25 cellular contexts compared by ENCODE assay signal in genomic region chr13:78662467-78662866, GRCh38. TPM values are rescaled to one million over a fixed set of nuclear protein-coding genes. Genes with fewer than 3 reads are reported as not detected.
A peak's percentile ranks its signal among the peaks of the same experiment; 100 is the strongest.
DNase-seq lines count a peak whose midpoint lies in the region; ATAC-seq and TF ChIP-seq lines count a peak whose summit lies in the region.
"Had no signal": no experiment of that assay in that cellular context is flagged by ENCODE, and none has a peak within 500 bp of the region (broad histone marks: within the 10 kb centered on the region; RNA-seq: fewer than 3 reads in every experiment).

No MANE protein-coding gene starts in this region.

- H3K27ac ChIP-seq in MM.1S (ENCODE audit: low read length) (no peak overlapping the region), heart right ventricle (no peak overlapping the region), PC-9 (no peak overlapping the region)
- H3K27ac ChIP-seq: coronary artery, KMS-11, SJSA1 had no signal

- BruUV-seq in PC-9 (replicated peaks; lab: Mats Ljungman, UMichigan): no TSS peak

- H3K36me3 ChIP-seq in MM.1S (replicated peaks; ENCODE audit: insufficient read depth, low read length) (no peaks in the 10 kb centered on the region), heart right ventricle (no peaks in the 10 kb centered on the region), PC-9 (ENCODE audit: low read depth) (no peaks in the 10 kb centered on the region)

- H4K20me1 ChIP-seq in MM.1S (ENCODE audit: insufficient read depth, low read length) (0 out of 2 replicates have a peak, but pooled peaks cover 5% of the 10 kb centered on the region), PC-9 (ENCODE audit: insufficient read depth) (no peaks in the 10 kb centered on the region; the same call in 1 of the 2 replicates)

- TF ChIP-seq CTCF in MM.1S (IDR thresholded peaks at IDR 0.05; ENCODE audit: low read length) (no peak), heart right ventricle (IDR thresholded peaks at IDR 0.05) (no peak), PC-9 (conservative IDR thresholded peaks at IDR 0.05) (no peak)

- DNase-seq in MM.1S (peak; percentile 74), heart right ventricle (no peak), PC-9 (no peak), Kasumi-1 (lab: John Stamatoyannopoulos, UW) (no peak)
- DNase-seq: CD8-positive, alpha-beta memory T cell; DMS53; midbrain; NCI-H1092 treated with DMSO at 0.1 percent for 48 hours; NCI-H2081 treated with DMSO at 0.1 percent for 48 hours; NCI-H524; nephron progenitor cell; PC-3; stimulated activated CD4-positive, alpha-beta T cell treated with anti-CD3 and anti-CD28 coated beads, Interleukin-2, amount 100 ng/mL, for 24 hours; T-helper 17 cell; trophoblast cell had no signal

- H3K4me3 ChIP-seq in MM.1S (ENCODE audit: low read length): no peak overlapping the region
- H3K4me3 ChIP-seq in heart right ventricle: no peak overlapping the region
- no peak overlapping the region for H3K4me3 ChIP-seq in PC-9
- H3K4me3 ChIP-seq: coronary artery, SJSA1 had no signal

- H3K4me2 ChIP-seq in MM.1S (ENCODE audit: low read depth, low read length) (peak overlapping the region; percentile 47), PC-9 (no peak overlapping the region)
- H3K4me2 ChIP-seq: KMS-11 had no signal

- H3K4me1 ChIP-seq in MM.1S (ENCODE audit: low read length): peaks cover 12% of the 10 kb centered on the region
- H3K4me1 ChIP-seq in heart right ventricle: peaks cover 0 to 18% (median 12%) of the 10 kb centered on the region in 9 donors
- peaks cover 2% of the 10 kb centered on the region for H3K4me1 ChIP-seq in PC-9 (replicated peaks; ENCODE audit: insufficient read depth)

- POLR2A ChIA-PET in PC-9 (lab: Charles Lee; ENCODE audit: unreplicated experiment): no interaction called here

- H3F3A ChIP-seq in MM.1S (ENCODE audit: insufficient read depth, low read length) (peaks cover 3% of the 10 kb centered on the region; the same call in 1 of the 2 replicates), PC-9 (ENCODE audit: insufficient read depth, low read depth) (peaks cover 14% of the 10 kb centered on the region)

- H3K79me2 ChIP-seq in MM.1S (ENCODE audit: low read length) (peaks cover 15% of the 10 kb centered on the region), PC-9 (ENCODE audit: low read depth) (peaks cover 13% of the 10 kb centered on the region)

- intact Hi-C loops in heart right ventricle (cut with DNase I) (no loop called here), PC-9 (cut with micrococcal nuclease; ENCODE audit: unreplicated experiment) (no loop called here)

- H2AFZ ChIP-seq in MM.1S (ENCODE audit: low read length) (0 out of 2 replicates have a peak overlapping the region, but pooled peaks have one; percentile 33), PC-9 (no peak overlapping the region)

- H3K27me3 ChIP-seq in MM.1S (replicated peaks; ENCODE audit: insufficient read depth, low read length) (no peaks in the 10 kb centered on the region), heart right ventricle (peaks cover 0 to 5% (median 0%) of the 10 kb centered on the region in 7 donors), PC-9 (ENCODE audit: insufficient read depth, low read depth) (no peaks in the 10 kb centered on the region)

- ATAC-seq in GM18502 (IDR thresholded peaks at IDR 0.05; ENCODE audit: poor library complexity, unreplicated experiment) (peak; percentile 34), GM19043 (IDR thresholded peaks at IDR 0.05; ENCODE audit: low read depth, unreplicated experiment) (peak; percentile 36), HG02678 (IDR thresholded peaks at IDR 0.05; ENCODE audit: unreplicated experiment) (peak; percentile 36), heart right ventricle (no peak)
- ATAC-seq: left lobe of liver, PC-3, T-helper 17 cell, WTC11 had no signal

- 69 to 93% methylated on average over 2 of the region's 2 CpGs for WGBS in heart right ventricle, 2 donors

- H3K9me2 ChIP-seq in MM.1S (replicated peaks; ENCODE audit: insufficient read depth, low read length): no peaks in the 10 kb centered on the region
- H3K9me2 ChIP-seq in PC-9 (ENCODE audit: insufficient read depth): no peaks in the 10 kb centered on the region

- CTCF ChIA-PET in PC-9 (lab: Charles Lee): no interaction called here

- no peaks in the 10 kb centered on the region for H3K9me3 ChIP-seq in MM.1S (replicated peaks; ENCODE audit: insufficient read depth, low read length)
- no peaks in the 10 kb centered on the region for H3K9me3 ChIP-seq in heart right ventricle
- no peaks in the 10 kb centered on the region for H3K9me3 ChIP-seq in PC-9 (ENCODE audit: insufficient read depth, low read depth)
- H3K9me3 ChIP-seq: SJSA1 had no signal

- H3K9ac ChIP-seq in MM.1S (ENCODE audit: low read length): 0 out of 2 replicates have a peak overlapping the region, but pooled peaks have one; percentile 1
- H3K9ac ChIP-seq: KMS-11 had no signal

RNA-seq across cellular contexts. Expression of gene OBI1, which starts 3.5 kb away (rescaled TPM):
- total RNA-seq in heart right ventricle (10 to 100 TPM in 4 of 10 donors, 1 to 10 TPM in 6; 6.2 to 12.3 (median 9.6) TPM), PC-9 (2021) (9.4 and 11.9 TPM in 2 replicates)
- polyA plus RNA-seq in heart right ventricle: 1 to 10 TPM; 2.8 to 4.4 TPM

RNA-seq across cellular contexts. Expression of gene POU4F1, which starts 59.1 kb away (rescaled TPM):
- total RNA-seq in heart right ventricle: under 1 TPM in 1 of 10 donors, not detected in 9; 0.09 TPM
- polyA plus RNA-seq in heart right ventricle: under 1 TPM in 1 of 2 donors, not detected in 1; 0.01 TPM
- total RNA-seq in PC-9 (2021): not detected in 2 replicates
- total RNA-seq: HT-29, left lobe of liver, PC-3, posterior vena cava, SJSA1 had no signal
- polyA plus RNA-seq: CD8-positive, alpha-beta memory T cell had no signal

Comparison
In these comparisons a context has a peak if more than half of its experiments do, and no peak if none do; other contexts are left out.
1. ATAC-seq: peak in GM18502 (single experiment), GM19043 (single experiment) and HG02678 (single experiment); none in heart right ventricle (0 of 8).